9 cellular contexts compared by ENCODE assay signal in genomic region chr22:20979243-20979809, GRCh38. TPM values are rescaled to one million over a fixed set of nuclear protein-coding genes. Genes with fewer than 3 reads are reported as not detected.
DNase-seq lines count a peak whose midpoint lies in the region; ATAC-seq and TF ChIP-seq lines count a peak whose summit lies in the region.
"Had no signal": no experiment of that assay in that cellular context is flagged by ENCODE, and none has a peak within 500 bp of the region (broad histone marks: within the 10 kb centered on the region; RNA-seq: fewer than 3 reads in every experiment).

No MANE protein-coding gene starts in this region.

- peak overlapping the region; percentile 63 for H3K4me3 Mint-ChIP-seq in activated naive CD8-positive, alpha-beta T cell treated with anti-CD3 and anti-CD28 coated beads, Interleukin-2, amount 10 ng/mL, durations not matched to agents 7 days and 5 days

- H3K27ac ChIP-seq in heart right ventricle = peak overlapping the region in 1 of 10 donors; percentile 3
- H3K27ac ChIP-seq: SK-N-MC had no signal

- peak; percentile 58 for ATAC-seq in activated naive CD8-positive, alpha-beta T cell treated with anti-CD3 and anti-CD28 coated beads, Interleukin-2, amount 10 ng/mL, durations not matched to agents 7 days and 5 days (ENCODE audit: low read depth)
- ATAC-seq in heart right ventricle (peak in 7 of 8 donors; percentile 10 to 64 (median 31)), HG03039 (IDR thresholded peaks at IDR 0.05; ENCODE audit: unreplicated experiment) (no peak), GM19023 (IDR thresholded peaks at IDR 0.05; ENCODE audit: unreplicated experiment) (no peak), GM19397 (IDR thresholded peaks at IDR 0.05; ENCODE audit: unreplicated experiment) (no peak)

- 11 to 13% methylated on average over 32 to 39 of the region's 39 CpGs for WGBS in heart right ventricle, 2 donors

- peak overlapping the region; percentile 72 for H3K27ac Mint-ChIP-seq in activated naive CD8-positive, alpha-beta T cell treated with anti-CD3 and anti-CD28 coated beads, Interleukin-2, amount 10 ng/mL, durations not matched to agents 7 days and 5 days

- peaks cover 0 to 10% (median 0%) of the 10 kb centered on the region in 9 donors for H3K36me3 ChIP-seq in heart right ventricle

- DNase-seq in NCI-H748 (lab: John Stamatoyannopoulos, UW; ENCODE audit: unreplicated experiment) = peak; percentile 77
- no peak for DNase-seq in NCI-H748 treated with DMSO at 0.1 percent for 48 hours (lab: John Stamatoyannopoulos, UW)
- peak; percentile 61 for DNase-seq in activated naive CD8-positive, alpha-beta T cell treated with anti-CD3 and anti-CD28 coated beads, Interleukin-2, amount 10 ng/mL, durations not matched to agents 7 days and 5 days
- peak; percentile 56 to 60 for DNase-seq in heart right ventricle
- DNase-seq in renal cortical epithelial cell (ENCODE audit: low read depth) = peak; percentile 63

- H3K27me3 ChIP-seq in heart right ventricle = no peaks in the 10 kb centered on the region

- intact Hi-C loops in heart right ventricle (cut with DNase I) = no loop called here

- H3K36me3 Mint-ChIP-seq in activated naive CD8-positive, alpha-beta T cell treated with anti-CD3 and anti-CD28 coated beads, Interleukin-2, amount 10 ng/mL, durations not matched to agents 7 days and 5 days = peaks cover 4% of the 10 kb centered on the region

- POLR2A ChIA-PET in activated naive CD8-positive, alpha-beta T cell treated with anti-CD3 and anti-CD28 coated beads, Interleukin-2, amount 10 ng/mL, durations not matched to agents 7 days and 5 days (lab: Charles Lee) = interaction anchor here (0.5 kb wide), 1 partner anchor 29 kb away, joined by 3 read pairs; no protein-coding TSS in a partner anchor

- H3K4me1 ChIP-seq in heart right ventricle = peaks cover 20 to 42% (median 34%) of the 10 kb centered on the region in 9 donors

- no peaks in the 10 kb centered on the region for H3K27me3 Mint-ChIP-seq in activated naive CD8-positive, alpha-beta T cell treated with anti-CD3 and anti-CD28 coated beads, Interleukin-2, amount 10 ng/mL, durations not matched to agents 7 days and 5 days

- peaks cover 6% of the 10 kb centered on the region for H3K9me3 Mint-ChIP-seq in activated naive CD8-positive, alpha-beta T cell treated with anti-CD3 and anti-CD28 coated beads, Interleukin-2, amount 10 ng/mL, durations not matched to agents 7 days and 5 days

- H3K4me3 ChIP-seq in heart right ventricle = peak overlapping the region in 9 of 10 donors; percentile 15 to 41 (median 31)
- H3K4me3 ChIP-seq: SK-N-MC had no signal

- no peak for TF ChIP-seq CTCF in heart right ventricle (IDR thresholded peaks at IDR 0.05)

- H3K9me3 ChIP-seq in heart right ventricle = peaks cover 0 to 10% (median 6%) of the 10 kb centered on the region in 11 donors

- peaks cover 30% of the 10 kb centered on the region for H3K4me1 Mint-ChIP-seq in activated naive CD8-positive, alpha-beta T cell treated with anti-CD3 and anti-CD28 coated beads, Interleukin-2, amount 10 ng/mL, durations not matched to agents 7 days and 5 days

RNA-seq across cellular contexts. Expression of gene LZTR1, which starts 2.8 kb away (rescaled TPM):
- 10 to 100 TPM; 80.1 to 80.9 TPM for total RNA-seq in activated naive CD8-positive, alpha-beta T cell treated with anti-CD3 and anti-CD28 coated beads, Interleukin-2, amount 10 ng/mL, durations not matched to agents 7 days and 5 days
- 10 to 100 TPM; 14.7 to 32.5 (median 23.7) TPM for total RNA-seq in heart right ventricle
- polyA plus RNA-seq in heart right ventricle = 10 to 100 TPM; 25.0 to 36.5 TPM
- 28.7 and 63.5 TPM in 2 replicates for total RNA-seq in renal cortical epithelial cell

RNA-seq across cellular contexts. Expression of gene AIFM3, which starts 12.3 kb away (rescaled TPM):
- under 1 TPM; 0.37 to 0.94 TPM for total RNA-seq in activated naive CD8-positive, alpha-beta T cell treated with anti-CD3 and anti-CD28 coated beads, Interleukin-2, amount 10 ng/mL, durations not matched to agents 7 days and 5 days
- total RNA-seq in heart right ventricle (1 to 10 TPM in 3 of 10 donors, under 1 TPM in 6, not detected in 1; 0.24 to 1.5 (median 0.50) TPM), renal cortical epithelial cell (0.17 and 0.99 TPM in 2 replicates)
- polyA plus RNA-seq in heart right ventricle = 1 to 10 TPM in 1 of 2 donors, under 1 TPM in 1; 0.29 to 1.5 TPM

RNA-seq across cellular contexts. Expression of gene THAP7, which starts 22.6 kb away (rescaled TPM):
- 10 to 100 TPM; 33.6 to 33.8 TPM for total RNA-seq in activated naive CD8-positive, alpha-beta T cell treated with anti-CD3 and anti-CD28 coated beads, Interleukin-2, amount 10 ng/mL, durations not matched to agents 7 days and 5 days
- 10 to 100 TPM; 15.5 to 26.3 (median 17.5) TPM for total RNA-seq in heart right ventricle
- 10 to 100 TPM; 29.3 to 54.9 TPM for polyA plus RNA-seq in heart right ventricle
- total RNA-seq in renal cortical epithelial cell = 11.4 and 16.3 TPM in 2 replicates

RNA-seq across cellular contexts. Expression of gene P2RX6, which starts 35.6 kb away (rescaled TPM):
- 1 to 10 TPM in 1 of 2 experiments, under 1 TPM in 1; 0.82 to 1.9 TPM for total RNA-seq in activated naive CD8-positive, alpha-beta T cell treated with anti-CD3 and anti-CD28 coated beads, Interleukin-2, amount 10 ng/mL, durations not matched to agents 7 days and 5 days
- 1 to 10 TPM in 9 of 10 donors, under 1 TPM in 1; 0.81 to 7.7 (median 3.9) TPM for total RNA-seq in heart right ventricle
- polyA plus RNA-seq in heart right ventricle = under 1 TPM; 0.07 to 0.80 TPM
- 0.17 and 1.1 TPM in 2 replicates for total RNA-seq in renal cortical epithelial cell

RNA-seq across cellular contexts. Expression of gene SLC7A4, which starts 53.0 kb away (rescaled TPM):
- 1 to 10 TPM in 1 of 2 experiments, under 1 TPM in 1; 0.79 to 1.2 TPM for total RNA-seq in activated naive CD8-positive, alpha-beta T cell treated with anti-CD3 and anti-CD28 coated beads, Interleukin-2, amount 10 ng/mL, durations not matched to agents 7 days and 5 days
- total RNA-seq in heart right ventricle (under 1 TPM in 4 of 10 donors, not detected in 6; 0.14 to 0.78 (median 0.20) TPM), renal cortical epithelial cell (0.20 TPM in 1 of 2 replicates, not detected in the other)
- polyA plus RNA-seq in heart right ventricle = under 1 TPM in 1 of 2 donors, not detected in 1; 0.07 TPM

Comparison
In these comparisons a context has a peak if more than half of its experiments do, and no peak if none do; other contexts are left out.
1. ATAC-seq: peak in activated naive CD8-positive, alpha-beta T cell treated with anti-CD3 and anti-CD28 coated beads, Interleukin-2, amount 10 ng/mL, durations not matched to agents 7 days and 5 days (single experiment) and heart right ventricle (7 of 8); none in HG03039 (single experiment), GM19023 (single experiment) and GM19397 (single experiment).